8 cellular contexts compared by ENCODE assay signal in the genomic region with DNA sequence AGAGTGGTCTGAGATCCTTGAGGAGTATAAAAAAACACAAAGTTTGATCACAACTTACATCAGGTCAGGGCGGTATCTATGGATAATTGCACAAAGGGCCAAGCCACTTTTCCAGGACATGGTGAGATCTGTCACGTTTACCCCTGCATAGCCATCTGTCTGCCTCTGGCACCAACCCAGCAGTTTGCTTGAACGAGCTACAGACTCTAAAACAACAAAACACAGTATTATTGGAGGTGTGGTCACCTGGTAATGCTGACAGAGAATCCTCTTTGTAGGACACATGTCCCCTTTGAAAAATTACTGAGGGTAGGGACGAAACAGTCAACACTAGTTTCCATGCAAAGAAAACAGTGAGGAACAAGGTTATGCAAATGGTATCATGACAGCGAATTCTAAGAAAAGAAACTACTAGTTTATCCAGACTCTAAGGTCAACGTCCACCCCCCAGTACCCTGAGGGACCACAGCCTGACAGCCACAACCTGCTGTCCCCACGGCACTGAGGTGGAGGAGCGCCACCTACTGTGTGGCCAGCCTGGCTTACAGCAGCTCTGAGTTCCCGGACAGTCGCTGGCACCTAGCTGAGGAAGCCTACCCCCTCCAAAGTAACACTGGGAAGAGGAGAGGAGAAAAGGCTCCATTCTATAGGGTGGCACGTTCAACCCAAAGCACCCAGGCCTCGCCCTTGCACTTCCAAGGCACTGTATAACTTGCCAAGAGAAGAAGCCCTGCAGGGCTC.
DNase-seq lines count a peak whose midpoint lies in the region; ATAC-seq and TF ChIP-seq lines count a peak whose summit lies in the region.

No MANE protein-coding gene starts in this region.

- H3K9me3 Mint-ChIP-seq in brain = no peaks in the 10 kb centered on the region

- H3K36me3 Mint-ChIP-seq in brain = peaks cover 65% of the 10 kb centered on the region

- no peaks in the 10 kb centered on the region for H3K27me3 ChIP-seq in layer of hippocampus (ENCODE audit: control insufficient read depth, insufficient read depth, low read length)
- H3K27me3 ChIP-seq in effector memory CD4-positive, alpha-beta T cell (replicated peaks; ENCODE audit: control insufficient read depth, insufficient read depth, low read length, poor library complexity, severe bottlenecking) = no peaks in the 10 kb centered on the region

- H3K9me3 ChIP-seq in effector memory CD4-positive, alpha-beta T cell (ENCODE audit: control insufficient read depth, low read length) = no peaks in the 10 kb centered on the region

- H3K4me1 ChIP-seq in effector memory CD4-positive, alpha-beta T cell (ENCODE audit: control insufficient read depth, insufficient read depth, low read length, poor library complexity, severe bottlenecking) = no peaks in the 10 kb centered on the region

- H3K27ac Mint-ChIP-seq in brain = peak overlapping the region in 4 of 5 experiments; percentile 66 to 92 (median 91)

- no peak overlapping the region for H3K4me3 ChIP-seq in effector memory CD4-positive, alpha-beta T cell (ENCODE audit: insufficient read depth, low read depth, low read length, poor library complexity, severe bottlenecking)

- TF ChIP-seq CTCF in brain (conservative IDR thresholded peaks at IDR 0.05) = peak; percentile 35 to 46

- H3K27ac ChIP-seq in layer of hippocampus (ENCODE audit: low read depth, low read length) = peak overlapping the region; percentile 35
- no peak overlapping the region for H3K27ac ChIP-seq in effector memory CD4-positive, alpha-beta T cell (ENCODE audit: insufficient read depth, low read length, poor library complexity, severe bottlenecking)

- intact Hi-C loops in Right ventricle myocardium inferior (cut with DNase I) = loop anchor here (2.0 kb wide), 2 partner anchors 31 to 41 kb away; no protein-coding TSS in a partner anchor
- intact Hi-C loops in cardiac septum (cut with DNase I) = loop anchor here (2.0 to 5.0 kb wide), 2 partner anchors 61 to 186 kb away; partner anchors contain the start of gene PEX26

- TF ChIP-seq POLR2A in GM18505 (IDR thresholded peaks at IDR 0.05; ENCODE audit: borderline replicate concordance, extremely low read depth, insufficient read depth, insufficient read length) = no peak

- DNase-seq in Right ventricle myocardium inferior (ENCODE audit: missing footprints) (peak; percentile 79), cardiac septum (ENCODE audit: low spot score) (no peak), T-helper 9 cell (no peak)
- no peak for DNase-seq in stimulated activated CD4-positive, alpha-beta T cell treated with anti-CD3 and anti-CD28 coated beads, Interleukin-2, amount 100 ng/mL, for 24 hours
- DNase-seq in effector memory CD4-positive, alpha-beta T cell = no peak

- peaks cover 23% of the 10 kb centered on the region for H3K36me3 ChIP-seq in effector memory CD4-positive, alpha-beta T cell (ENCODE audit: control insufficient read depth, insufficient read depth, low read length)

- peaks cover 28% of the 10 kb centered on the region for H3K4me1 Mint-ChIP-seq in brain

- H3K27me3 Mint-ChIP-seq in brain = no peaks in the 10 kb centered on the region

- peak; percentile 79 for ATAC-seq in Right ventricle myocardium inferior
- no peak for ATAC-seq in GM18505 (IDR thresholded peaks at IDR 0.05; ENCODE audit: unreplicated experiment)

- peak overlapping the region in 2 of 5 experiments; percentile 47 to 57 for H3K4me3 Mint-ChIP-seq in brain
